10 cellular contexts compared by ENCODE assay signal in the genomic region with DNA sequence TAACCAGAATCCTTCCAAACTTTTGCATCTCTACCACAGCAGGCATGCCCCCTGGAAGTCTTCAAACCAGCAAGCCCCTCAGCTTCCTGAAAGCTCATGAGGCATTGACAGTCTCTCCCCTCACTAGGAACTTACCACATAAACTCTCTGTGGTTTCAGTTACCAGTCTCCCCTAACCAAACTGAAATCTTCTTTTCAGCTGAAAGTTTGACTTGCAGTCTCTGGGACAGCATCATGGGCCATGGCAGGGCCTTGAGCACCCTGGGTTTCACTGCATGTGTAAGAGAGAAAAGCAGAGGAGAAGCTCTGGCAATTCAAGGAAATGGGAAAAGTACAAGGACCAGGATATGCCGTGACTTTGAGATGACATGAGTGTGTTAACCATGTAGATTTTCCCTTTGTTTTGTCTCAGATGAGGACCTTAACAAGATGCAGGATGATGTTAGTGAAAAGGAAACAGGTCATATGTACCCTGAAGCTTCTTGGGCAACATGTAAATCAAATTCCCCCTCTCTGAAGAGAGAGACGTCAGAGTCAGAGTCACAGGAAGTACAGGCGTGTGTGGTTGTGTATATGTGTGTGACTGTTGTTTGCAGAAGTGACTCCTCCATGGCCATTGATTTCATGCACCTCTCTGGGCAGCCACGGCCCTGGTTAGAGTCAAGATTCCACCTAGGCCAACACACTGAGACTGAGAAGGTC.
DNase-seq lines count a peak whose midpoint lies in the region; ATAC-seq and TF ChIP-seq lines count a peak whose summit lies in the region.
"Had no signal": no experiment of that assay in that cellular context is flagged by ENCODE, and none has a peak within 500 bp of the region (broad histone marks: within the 10 kb centered on the region; RNA-seq: fewer than 3 reads in every experiment).

No MANE protein-coding gene starts in this region.

- no peaks in the 10 kb centered on the region for H3K27me3 Mint-ChIP-seq in CD4-positive, alpha-beta T cell
- H3K27me3 Mint-ChIP-seq in T-helper 17 cell (peaks cover 6% of the 10 kb centered on the region), osteocyte (ENCODE audit: unreplicated experiment) (peaks cover 18% of the 10 kb centered on the region)

- peak; percentile 84 for ATAC-seq in CD4-positive, alpha-beta T cell (ENCODE audit: poor library complexity)
- ATAC-seq in GM19324 (IDR thresholded peaks at IDR 0.05; ENCODE audit: low FRiP score, unreplicated experiment) (peak; percentile 84), HG03060 (IDR thresholded peaks at IDR 0.05; ENCODE audit: low read depth, unreplicated experiment) (peak; percentile 70), T-helper 17 cell (peak; percentile 52)

- no peaks in the 10 kb centered on the region for H3K36me3 Mint-ChIP-seq in CD4-positive, alpha-beta T cell (ENCODE audit: low read depth)
- H3K36me3 Mint-ChIP-seq in T-helper 17 cell (ENCODE audit: low read depth), result no peaks in the 10 kb centered on the region
- peaks cover 2% of the 10 kb centered on the region for H3K36me3 Mint-ChIP-seq in osteocyte (ENCODE audit: unreplicated experiment)

- TF ChIP-seq CTCF in CD4-positive, alpha-beta T cell (IDR thresholded peaks at IDR 0.05), result no peak
- no peak for TF ChIP-seq CTCF in osteocyte (IDR thresholded peaks at IDR 0.05)

- DNase-seq in CD4-positive, alpha-beta T cell, result no peak
- DNase-seq in T-helper 17 cell (no peak), NCI-H187 (lab: John Stamatoyannopoulos, UW) (no peak), mucosa of gallbladder (ENCODE audit: low spot score) (no peak), NCI-H2081 (lab: John Stamatoyannopoulos, UW) (no peak), osteocyte (ENCODE audit: extremely low spot score, unreplicated experiment) (no peak)
- DNase-seq: activated CD4-positive, alpha-beta T cell treated with anti-CD3 and anti-CD28 coated beads for 1 hour; endodermal cell had no signal

- H3K27ac Mint-ChIP-seq in CD4-positive, alpha-beta T cell, result peak overlapping the region; percentile 85
- H3K27ac Mint-ChIP-seq in T-helper 17 cell (no peak overlapping the region), osteocyte (ENCODE audit: unreplicated experiment) (no peak overlapping the region)
- H3K27ac Mint-ChIP-seq: endodermal cell had no signal

- H3K9me3 Mint-ChIP-seq in CD4-positive, alpha-beta T cell, result no peaks in the 10 kb centered on the region
- peaks cover 4% of the 10 kb centered on the region for H3K9me3 Mint-ChIP-seq in osteocyte (ENCODE audit: unreplicated experiment)
- H3K9me3 Mint-ChIP-seq: endodermal cell had no signal

- CTCF ChIA-PET in CD4-positive, alpha-beta T cell (lab: Charles Lee), result no interaction called here

- peaks cover 15% of the 10 kb centered on the region for H3K4me1 Mint-ChIP-seq in CD4-positive, alpha-beta T cell (ENCODE audit: low read depth)
- no peaks in the 10 kb centered on the region for H3K4me1 Mint-ChIP-seq in T-helper 17 cell
- no peaks in the 10 kb centered on the region for H3K4me1 Mint-ChIP-seq in osteocyte (ENCODE audit: unreplicated experiment)

- POLR2A ChIA-PET in CD4-positive, alpha-beta T cell (lab: Charles Lee), result interaction anchor here (1.6 kb wide), 1 partner anchor 63 kb away, joined by 3 read pairs; no protein-coding TSS in a partner anchor

- no peak overlapping the region for H3K4me3 Mint-ChIP-seq in CD4-positive, alpha-beta T cell
- H3K4me3 Mint-ChIP-seq in T-helper 17 cell, result no peak overlapping the region
- H3K4me3 Mint-ChIP-seq in osteocyte (ENCODE audit: unreplicated experiment), result no peak overlapping the region
- H3K4me3 Mint-ChIP-seq: endodermal cell had no signal

- intact Hi-C loops in CD4-positive, alpha-beta T cell (cut with DNase I, micrococcal nuclease), result no loop called here

- H3K9me3 ChIP-seq in CD4-positive, alpha-beta T cell (ENCODE audit: control insufficient read depth, low read length), result no peaks in the 10 kb centered on the region
- no peaks in the 10 kb centered on the region for H3K9me3 ChIP-seq in T-helper 17 cell (ENCODE audit: control insufficient read depth, low read length, poor library complexity, severe bottlenecking)

- no peaks in the 10 kb centered on the region for H3K27me3 ChIP-seq in CD4-positive, alpha-beta T cell (ENCODE audit: control insufficient read depth, insufficient read depth, low read length)

- no peak overlapping the region for H3K27ac ChIP-seq in CD4-positive, alpha-beta T cell (ENCODE audit: low read depth, low read length)
